In genomic region chr3:177345973-177346503, GRCh38 we compare ENCODE assay signal across 9 cellular contexts.
DNase-seq lines count a peak whose midpoint lies in the region; ATAC-seq and TF ChIP-seq lines count a peak whose summit lies in the region.
"Had no signal": no experiment of that assay in that cellular context is flagged by ENCODE, and none has a peak within 500 bp of the region (broad histone marks: within the 10 kb centered on the region; RNA-seq: fewer than 3 reads in every experiment).

No MANE protein-coding gene starts in this region.

- peaks cover 41% of the 10 kb centered on the region for H3K4me1 ChIP-seq in ACC112 (ENCODE audit: control insufficient read depth, insufficient read depth, low read length, unreplicated experiment)
- H3K4me1 ChIP-seq in right lobe of liver, result peaks cover 0 to 12% (median 4%) of the 10 kb centered on the region in 4 donors

- H3K36me3 ChIP-seq in ACC112 (ENCODE audit: insufficient read depth, low read length), result no peaks in the 10 kb centered on the region
- H3K36me3 ChIP-seq in SU-DHL-6 (ENCODE audit: low read length), result no peaks in the 10 kb centered on the region
- H3K36me3 ChIP-seq in right lobe of liver, result no peaks in the 10 kb centered on the region

- peak overlapping the region; percentile 84 for H3K9ac ChIP-seq in SU-DHL-6 (ENCODE audit: low read length)

- peaks cover 87% of the 10 kb centered on the region for H3F3A ChIP-seq in SU-DHL-6 (ENCODE audit: insufficient read depth)

- H3K9me3 ChIP-seq in SU-DHL-6 (ENCODE audit: insufficient read depth, low read length) (no peaks in the 10 kb centered on the region), right lobe of liver (no peaks in the 10 kb centered on the region)

- H3K79me2 ChIP-seq in ACC112 (ENCODE audit: control insufficient read depth, insufficient read depth, low read length, unreplicated experiment) (no peaks in the 10 kb centered on the region), SU-DHL-6 (ENCODE audit: insufficient read depth, low read length) (no peaks in the 10 kb centered on the region; the same call in 1 of the 2 replicates)

- TF ChIP-seq POLR2A in right lobe of liver (IDR thresholded peaks at IDR 0.05), result no peak

- ATAC-seq in GM21526 (IDR thresholded peaks at IDR 0.05; ENCODE audit: low FRiP score, unreplicated experiment) (peak; percentile 4), right lobe of liver (no peak)

- 0 out of 2 replicates have a peak overlapping the region, but pooled peaks have one; percentile 11 for H3K4me3 ChIP-seq in ACC112 (ENCODE audit: low read depth, low read length)
- no peak overlapping the region for H3K4me3 ChIP-seq in SU-DHL-6 (ENCODE audit: insufficient read depth, low read length, poor library complexity, severe bottlenecking)
- H3K4me3 ChIP-seq in right lobe of liver, result no peak overlapping the region

- DNase-seq in right lobe of liver (no peak), mucosa of gallbladder (ENCODE audit: low spot score) (no peak), inferior parietal cortex (ENCODE audit: extremely low spot score) (no peak), epidermal melanocyte (ENCODE audit: insufficient read length, low spot score) (no peak)
- DNase-seq in stimulated activated naive CD4-positive, alpha-beta T cell treated with Interleukin-2 at 50 U/mL for 16 hours (lab: John Stamatoyannopoulos, UW), result no peak
- DNase-seq: NCI-H526 had no signal

- H2AFZ ChIP-seq in ACC112 (ENCODE audit: low read length, unreplicated experiment) (peak overlapping the region; percentile 78), SU-DHL-6 (ENCODE audit: low read depth, low read length, severe bottlenecking) (no peak overlapping the region)

- H3K27ac ChIP-seq in ACC112 (ENCODE audit: low read depth, low read length), result peak overlapping the region; percentile 99
- peak overlapping the region; percentile 98 for H3K27ac ChIP-seq in SU-DHL-6 (ENCODE audit: low read depth, low read length)
- peak overlapping the region in 2 of 3 donors; percentile 13 to 42 for H3K27ac ChIP-seq in right lobe of liver

- H3K4me2 ChIP-seq in SU-DHL-6 (ENCODE audit: low read depth, low read length, poor library complexity, severe bottlenecking), result peak overlapping the region; percentile 91

- H4K20me1 ChIP-seq in SU-DHL-6 (ENCODE audit: low read depth, low read length), result no peaks in the 10 kb centered on the region

- intact Hi-C loops in right lobe of liver (cut with DNase I), result no loop called here

- no peaks in the 10 kb centered on the region for H3K9me2 ChIP-seq in SU-DHL-6 (replicated peaks; ENCODE audit: insufficient read depth, low read length)

- TF ChIP-seq CTCF in SU-DHL-6 (IDR thresholded peaks at IDR 0.05; ENCODE audit: insufficient read depth, low read length, poor library complexity, severe bottlenecking) (no peak), right lobe of liver (IDR thresholded peaks at IDR 0.05) (no peak)

- H3K27me3 ChIP-seq in ACC112 (ENCODE audit: insufficient read depth, low read length) (no peaks in the 10 kb centered on the region), SU-DHL-6 (ENCODE audit: low read length) (no peaks in the 10 kb centered on the region), right lobe of liver (no peaks in the 10 kb centered on the region)

Comparison
In these comparisons a context has a peak if more than half of its experiments do, and no peak if none do; other contexts are left out.
1. H3K27ac ChIP-seq: peak in every context shown above with its lines; median percentile 99 in ACC112; 98 in SU-DHL-6; 28 in right lobe of liver.